23 cellular contexts compared by ENCODE assay signal in genomic region chr3:184058029-184058428, GRCh38. TPM values are rescaled to one million over a fixed set of nuclear protein-coding genes. Genes with fewer than 3 reads are reported as not detected.
DNase-seq lines count a peak whose midpoint lies in the region; ATAC-seq and TF ChIP-seq lines count a peak whose summit lies in the region.
"Had no signal": no experiment of that assay in that cellular context is flagged by ENCODE, and none has a peak within 500 bp of the region (broad histone marks: within the 10 kb centered on the region; RNA-seq: fewer than 3 reads in every experiment).

No MANE protein-coding gene starts in this region.

- H3K36me3 ChIP-seq in MG63 (no peaks in the 10 kb centered on the region), osteoblast (ENCODE audit: insufficient read depth, low read length) (no peaks in the 10 kb centered on the region), heart right ventricle (no peaks in the 10 kb centered on the region)
- H3K36me3 ChIP-seq: tibial nerve had no signal

- H3K27me3 ChIP-seq in MG63 = no peaks in the 10 kb centered on the region; the same call in 1 of the 2 replicates
- peaks cover 13% of the 10 kb centered on the region for H3K27me3 ChIP-seq in osteoblast (ENCODE audit: insufficient read depth, low read length)
- peaks cover 0 to 3% (median 0%) of the 10 kb centered on the region in 7 donors for H3K27me3 ChIP-seq in heart right ventricle
- H3K27me3 ChIP-seq: tibial nerve had no signal

- H3K4me3 ChIP-seq in MG63 (no peak overlapping the region), cardiac fibroblast (replicated peaks in 1 of 2; ENCODE audit: low read depth in 2 of 2, low read length in 2 of 2) (no peak overlapping the region), osteoblast (ENCODE audit: insufficient read depth, low read length) (no peak overlapping the region), heart right ventricle (no peak overlapping the region)
- H3K4me3 ChIP-seq: tibial nerve had no signal

- peaks cover 4% of the 10 kb centered on the region for H3K4me1 ChIP-seq in osteoblast (ENCODE audit: insufficient read depth, low read length)
- no peaks in the 10 kb centered on the region for H3K4me1 ChIP-seq in heart right ventricle
- H3K4me1 ChIP-seq: tibial nerve had no signal

- no peak for ATAC-seq in GM21619 (IDR thresholded peaks at IDR 0.05; ENCODE audit: unreplicated experiment)
- no peak for ATAC-seq in HG03342 (IDR thresholded peaks at IDR 0.05; ENCODE audit: unreplicated experiment)
- ATAC-seq in heart right ventricle = no peak
- ATAC-seq: stimulated activated naive CD8-positive, alpha-beta T cell treated with anti-CD3 and anti-CD28 coated beads, Interleukin-15, Interleukin-2, amounts not matched to agents 100 U/mL and 50 U/mL, for 24 hours had no signal

- no peak overlapping the region for H2AFZ ChIP-seq in osteoblast (ENCODE audit: low read length)

- no peaks in the 10 kb centered on the region for H4K20me1 ChIP-seq in osteoblast (ENCODE audit: insufficient read depth, low read length)

- intact Hi-C loops in heart right ventricle (cut with DNase I) = no loop called here

- WGBS in heart right ventricle, 2 donors = 61 to 67% methylated on average over 9 of the region's 9 CpGs

- no peak for TF ChIP-seq CTCF in cardiac fibroblast (IDR thresholded peaks at IDR 0.05; ENCODE audit: low read depth, low read length)
- no peak for TF ChIP-seq CTCF in osteoblast (IDR thresholded peaks at IDR 0.05; ENCODE audit: extremely low read depth, low read depth, low read length)
- no peak for TF ChIP-seq CTCF in heart right ventricle (IDR thresholded peaks at IDR 0.05)

- peak; percentile 44 for DNase-seq in GM03348 (ENCODE audit: low spot score)
- peak; percentile 42 for DNase-seq in MG63
- DNase-seq in cardiac fibroblast (ENCODE audit: low read depth in 2 of 2) = peak; percentile 29 to 46
- DNase-seq in osteoblast (ENCODE audit: insufficient read length, low spot score, missing footprints) = no peak
- DNase-seq in RPMI8226 = no peak
- DNase-seq in heart right ventricle = no peak
- DNase-seq: activated CD4-positive, alpha-beta memory T cell treated with anti-CD3 and anti-CD28 coated beads, Interleukin-2, amount 10 ng/mL, durations not matched to agents 7 days and 5 days; activated gamma-delta T cell; activated T-cell treated with anti-CD3 and anti-CD28 coated beads for 4 hours; central memory CD4-positive, alpha-beta T cell; DMS53; glutamatergic neuron; NCI-H1436 treated with DMSO at 0.1 percent for 48 hours; NCI-H510A; stimulated activated CD4-positive, alpha-beta T cell treated with anti-CD3 and anti-CD28 coated beads, Interleukin-4, amount 100 ng/mL, for 1 hour; stimulated activated naive CD8-positive, alpha-beta T cell treated with anti-CD3 and anti-CD28 coated beads, Interleukin-15, Interleukin-2, amounts not matched to agents 100 U/mL and 50 U/mL, for 24 hours; T1000 had no signal

- H3K27ac ChIP-seq in osteoblast (ENCODE audit: low read depth, low read length) (no peak overlapping the region), heart right ventricle (no peak overlapping the region)
- H3K27ac ChIP-seq: tibial nerve had no signal

- H3K9me3 ChIP-seq in MG63 (no peaks in the 10 kb centered on the region), osteoblast (ENCODE audit: low read depth, low read length) (no peaks in the 10 kb centered on the region), heart right ventricle (no peaks in the 10 kb centered on the region)
- H3K9me3 ChIP-seq: tibial nerve had no signal

- no peaks in the 10 kb centered on the region for H3K79me2 ChIP-seq in osteoblast (ENCODE audit: insufficient read depth, low read length)

- peak overlapping the region; percentile 43 for H3K4me2 ChIP-seq in osteoblast (ENCODE audit: insufficient read depth, low read length)

RNA-seq across cellular contexts. Expression of gene HTR3C, which starts 5.2 kb away (rescaled TPM):
- not detected in 2 replicates for total RNA-seq in MG63 (2014; rRNA removed; shearing (Covaris generic); ENCODE audit: low replicate concordance)
- total RNA-seq in osteoblast (not detected in 2 replicates), heart right ventricle (not detected)
- not detected for polyA plus RNA-seq in heart right ventricle
- total RNA-seq: activated CD4-positive, alpha-beta memory T cell treated with anti-CD3 and anti-CD28 coated beads, Interleukin-2, amount 10 ng/mL, durations not matched to agents 7 days and 5 days; lung microvascular endothelial cell; tibial nerve had no signal
- polyA plus RNA-seq: IgD-negative memory B cell had no signal

RNA-seq across cellular contexts. Expression of gene HTR3D, which starts 26.5 kb away (rescaled TPM):
- total RNA-seq in MG63 (2014; rRNA removed; shearing (Covaris generic); ENCODE audit: low replicate concordance) = not detected in 2 replicates
- not detected in 2 replicates for total RNA-seq in osteoblast
- total RNA-seq in heart right ventricle = not detected
- polyA plus RNA-seq in heart right ventricle = not detected
- total RNA-seq: activated CD4-positive, alpha-beta memory T cell treated with anti-CD3 and anti-CD28 coated beads, Interleukin-2, amount 10 ng/mL, durations not matched to agents 7 days and 5 days; dermis microvascular lymphatic vessel endothelial cell; lung microvascular endothelial cell; tibial nerve had no signal
- polyA plus RNA-seq: IgD-negative memory B cell had no signal

RNA-seq across cellular contexts. Expression of gene HTR3E, which starts 38.8 kb away (rescaled TPM):
- not detected in 2 replicates for total RNA-seq in MG63 (2014; rRNA removed; shearing (Covaris generic); ENCODE audit: low replicate concordance)
- total RNA-seq in osteoblast (not detected in 2 replicates), heart right ventricle (not detected)
- polyA plus RNA-seq in heart right ventricle = not detected
- total RNA-seq: activated CD4-positive, alpha-beta memory T cell treated with anti-CD3 and anti-CD28 coated beads, Interleukin-2, amount 10 ng/mL, durations not matched to agents 7 days and 5 days; dermis microvascular lymphatic vessel endothelial cell; lung microvascular endothelial cell; tibial nerve had no signal
- polyA plus RNA-seq: IgD-negative memory B cell had no signal

RNA-seq across cellular contexts. Expression of gene ABCC5, which starts 40.3 kb away (rescaled TPM):
- 6.6 and 7.9 TPM in 2 replicates for total RNA-seq in MG63 (2014; rRNA removed; shearing (Covaris generic); ENCODE audit: low replicate concordance)
- total RNA-seq in osteoblast = 18.0 and 19.2 TPM in 2 replicates
- total RNA-seq in heart right ventricle = 10 to 100 TPM; 26.0 to 89.6 (median 40.9) TPM
- polyA plus RNA-seq in heart right ventricle = 10 to 100 TPM; 12.1 to 70.0 TPM

Comparison
In these comparisons a context has a peak if more than half of its experiments do, and no peak if none do; other contexts are left out.
1. DNase-seq: peak in GM03348 (single experiment), MG63 (single experiment) and cardiac fibroblast (2 of 2); none in osteoblast (single experiment), RPMI8226 (single experiment) and heart right ventricle (0 of 2).